In genomic region chr13:51453308-51453958, GRCh38 we compare ENCODE assay signal across 8 cellular contexts. TPM values are rescaled to one million over a fixed set of nuclear protein-coding genes. Genes with fewer than 3 reads are reported as not detected.
A peak's percentile ranks its signal among the peaks of the same experiment; 100 is the strongest.
DNase-seq lines count a peak whose midpoint lies in the region; ATAC-seq, FAIRE-seq and TF ChIP-seq lines count a peak whose summit lies in the region.

No MANE protein-coding gene starts in this region.

- peak overlapping the region; percentile 89 for H3K4me3 Mint-ChIP-seq in astrocyte (ENCODE audit: unreplicated experiment)

- no peak for FAIRE-seq in astrocyte (lab: Jason Lieb, UNC)

- H3K4me2 ChIP-seq in astrocyte (ENCODE audit: low read length) = peak overlapping the region; percentile 91

- TF ChIP-seq CTCF in astrocyte (IDR thresholded peaks at IDR 0.05; ENCODE audit: insufficient read depth, low read depth, low read length) = no peak

- H3K4me1 ChIP-seq in astrocyte (ENCODE audit: insufficient read depth, low read length) = peaks cover 7% of the 10 kb centered on the region

- peak overlapping the region; percentile 79 for H3K4me3 ChIP-seq in Jurkat, Clone E6-1 (ENCODE audit: low read length)
- H3K4me3 ChIP-seq in astrocyte (ENCODE audit: insufficient read depth, low read depth, low read length) = peak overlapping the region; percentile 76
- H3K4me3 ChIP-seq in iPS-18c (ENCODE audit: insufficient read depth, low read depth, low read length) = peak overlapping the region; percentile 82

- H3K27ac ChIP-seq in astrocyte (ENCODE audit: low read depth, low read length) = peak overlapping the region; percentile 89

- peaks cover 14% of the 10 kb centered on the region for H3K36me3 ChIP-seq in astrocyte (ENCODE audit: insufficient read depth, low read length)

- no peaks in the 10 kb centered on the region for H4K20me1 ChIP-seq in astrocyte (ENCODE audit: insufficient read depth, low read length)

- DNase-seq in GM04503 (ENCODE audit: low read depth) = peak; percentile 31
- peak; percentile 40 for DNase-seq in Jurkat, Clone E6-1 (ENCODE audit: low read depth, low spot score)
- peak; percentile 50 to 88 (median 73) for DNase-seq in T-helper 2 cell
- no peak for DNase-seq in astrocyte (ENCODE audit: low read depth)
- DNase-seq in smooth muscle cell of the brain vasculature (ENCODE audit: low read depth, low spot score) = peak; percentile 50
- no peak for DNase-seq in kidney glomerular epithelial cell (lab: John Stamatoyannopoulos, UW)

- peak overlapping the region; percentile 79 for H3K27ac Mint-ChIP-seq in astrocyte (ENCODE audit: unreplicated experiment)

- H3K9me3 Mint-ChIP-seq in astrocyte (ENCODE audit: unreplicated experiment) = peaks cover 2% of the 10 kb centered on the region

- H3K79me2 ChIP-seq in astrocyte (ENCODE audit: insufficient read depth, low read length) = peaks cover 28% of the 10 kb centered on the region

- H3K9me3 ChIP-seq in astrocyte (ENCODE audit: insufficient read depth, low read depth, low read length) (peaks cover 6% of the 10 kb centered on the region), iPS-18c (ENCODE audit: control insufficient read depth, insufficient read depth, low read length) (peaks cover 8% of the 10 kb centered on the region)

- no peaks in the 10 kb centered on the region for H3K27me3 ChIP-seq in astrocyte (ENCODE audit: insufficient read depth, low read length)

- peaks cover 10% of the 10 kb centered on the region for H3K36me3 Mint-ChIP-seq in astrocyte (ENCODE audit: low read depth, unreplicated experiment)

- peaks cover 16% of the 10 kb centered on the region for H3K4me1 Mint-ChIP-seq in astrocyte (ENCODE audit: low read depth, unreplicated experiment)

- ATAC-seq in GM21723 (IDR thresholded peaks at IDR 0.05; ENCODE audit: unreplicated experiment) = peak; percentile 48

- peak overlapping the region; percentile 92 for H3K9ac ChIP-seq in astrocyte (ENCODE audit: low read length)

- peak overlapping the region; percentile 77 for H2AFZ ChIP-seq in astrocyte (ENCODE audit: low read depth, low read length)

- no peaks in the 10 kb centered on the region for H3K27me3 Mint-ChIP-seq in astrocyte (ENCODE audit: low read depth, unreplicated experiment)

RNA-seq across cellular contexts. Expression of gene INTS6, which starts 0.6 kb away (rescaled TPM):
- 20.2 TPM for polyA plus RNA-seq in Jurkat, Clone E6-1 (2012; ENCODE audit: insufficient read depth, insufficient read length)
- 47.6 and 47.9 TPM in 2 replicates for total RNA-seq in astrocyte

Comparison
In these comparisons a context has a peak if more than half of its experiments do, and no peak if none do; other contexts are left out.
1. DNase-seq: peak in GM04503 (single experiment), Jurkat, Clone E6-1 (single experiment), T-helper 2 cell (5 of 5) and smooth muscle cell of the brain vasculature (single experiment); none in astrocyte (single experiment) and kidney glomerular epithelial cell (single experiment).
2. Peak in every context shown above with its lines, with median percentiles within 50 percentile points of each other: H3K4me3 ChIP-seq.